ENCODE assay signal across 13 cellular contexts in the genomic region with DNA sequence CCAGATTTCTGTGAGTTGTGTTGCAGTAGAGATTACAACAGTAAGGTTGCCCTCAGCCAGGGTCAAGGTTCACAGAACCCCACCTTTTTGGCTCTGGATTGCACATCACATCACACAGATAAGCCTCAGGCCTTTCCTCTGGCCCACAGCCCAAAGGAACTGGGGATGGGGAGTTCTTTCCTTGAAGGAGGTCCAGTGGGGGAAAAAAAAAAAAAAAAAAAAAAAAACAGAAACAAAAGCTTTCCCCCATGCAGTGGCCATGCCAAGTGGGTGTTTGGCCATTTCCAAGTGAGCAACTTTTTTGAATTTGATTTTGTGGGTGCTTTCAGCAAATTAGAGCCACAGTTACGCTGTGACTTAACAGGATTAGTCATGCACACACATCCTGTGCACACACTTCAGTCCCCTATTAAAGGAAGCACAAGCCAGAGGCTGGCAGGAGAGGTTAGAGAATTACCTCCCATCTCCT.
DNase-seq lines count a peak whose midpoint lies in the region; ATAC-seq and TF ChIP-seq lines count a peak whose summit lies in the region.
"Had no signal": no experiment of that assay in that cellular context is flagged by ENCODE, and none has a peak within 500 bp of the region (broad histone marks: within the 10 kb centered on the region; RNA-seq: fewer than 3 reads in every experiment).

No MANE protein-coding gene starts in this region.

- intact Hi-C loops in left lung (cut with DNase I): no loop called here
- intact Hi-C loops in ovary (cut with DNase I): no loop called here

- no peak for TF ChIP-seq POLR2A in ovary (IDR thresholded peaks at IDR 0.05)

- no peaks in the 10 kb centered on the region for H3K9me3 ChIP-seq in left lung
- H3K9me3 ChIP-seq in ovary: no peaks in the 10 kb centered on the region

- DNase-seq in NCI-H2196 (lab: John Stamatoyannopoulos, UW; ENCODE audit: unreplicated experiment) (peak; percentile 1), NCI-H2196 treated with DMSO at 0.1 percent for 48 hours (lab: John Stamatoyannopoulos, UW; ENCODE audit: unreplicated experiment) (no peak), Kasumi-1 (lab: John Stamatoyannopoulos, UW) (peak; percentile 45 to 70), amniotic epithelial cell (ENCODE audit: low read depth) (peak; percentile 44), left lung (no peak), NCI-H146 treated with DMSO at 0.1 percent for 48 hours (lab: John Stamatoyannopoulos, UW; ENCODE audit: unreplicated experiment) (no peak), ovary (no peak), HK-2 (ENCODE audit: unreplicated experiment) (no peak)
- DNase-seq: activated CD4-positive, alpha-beta memory T cell treated with anti-CD3 and anti-CD28 coated beads, Interleukin-2, amount 10 ng/mL, durations not matched to agents 7 days and 5 days; activated naive CD4-positive, alpha-beta T cell treated with anti-CD3 and anti-CD28 coated beads for 36 hours; cortex of kidney; NCI-H1105; T-helper 9 cell had no signal

- no peak for TF ChIP-seq CTCF in left lung (IDR thresholded peaks at IDR 0.05)
- TF ChIP-seq CTCF in ovary (IDR thresholded peaks at IDR 0.05): no peak

- peak; percentile 89 for ATAC-seq in left lung

- TF ChIP-seq EP300 in ovary (IDR thresholded peaks at IDR 0.05): no peak

- H3K36me3 ChIP-seq in left lung: no peaks in the 10 kb centered on the region
- H3K36me3 ChIP-seq in ovary: no peaks in the 10 kb centered on the region

- WGBS in ovary, 3 donors: 82 to 93% (median 88%) methylated on average over 1 of the region's 1 CpG

- no peaks in the 10 kb centered on the region for H3K4me1 ChIP-seq in left lung
- H3K4me1 ChIP-seq in ovary (ENCODE audit: insufficient read depth): no peaks in the 10 kb centered on the region

- H3K4me3 ChIP-seq in left lung (no peak overlapping the region), ovary (no peak overlapping the region)

- no peak overlapping the region for H3K27ac ChIP-seq in left lung
- no peak overlapping the region for H3K27ac ChIP-seq in ovary

- H3K27me3 ChIP-seq in left lung: no peaks in the 10 kb centered on the region
- no peaks in the 10 kb centered on the region for H3K27me3 ChIP-seq in ovary

Comparison
In these comparisons a context has a peak if more than half of its experiments do, and no peak if none do; other contexts are left out.
1. DNase-seq: peak in NCI-H2196 (single experiment), Kasumi-1 (2 of 2) and amniotic epithelial cell (single experiment); none in NCI-H2196 treated with DMSO at 0.1 percent for 48 hours (single experiment), left lung (0 of 2), NCI-H146 treated with DMSO at 0.1 percent for 48 hours (single experiment), ovary (0 of 5) and HK-2 (single experiment).